37 cellular contexts compared by ENCODE assay signal in genomic region chr10:49656845-49657493, GRCh38. TPM values are rescaled to one million over a fixed set of nuclear protein-coding genes. Genes with fewer than 3 reads are reported as not detected.
"Had no signal": no experiment of that assay in that cellular context is flagged by ENCODE, and none has a peak within 500 bp of the region (broad histone marks: within the 10 kb centered on the region; RNA-seq: fewer than 3 reads in every experiment).

No MANE protein-coding gene starts in this region.

- FAIRE-seq: pancreas, TTC549 had no signal

- H3K9me3 ChIP-seq: colonic mucosa, pancreas, prostate gland, testis, transverse colon had no signal

- H3K27ac Mint-ChIP-seq: activated naive CD4-positive, alpha-beta T cell treated with anti-CD3 and anti-CD28 coated beads for 36 hours; activated naive CD8-positive, alpha-beta T cell treated with anti-CD3 and anti-CD28 coated beads for 36 hours had no signal

- H3K4me1 ChIP-seq: adrenal gland, body of pancreas, colonic mucosa, heart left ventricle, left lung, pancreas, prostate gland, testis, transverse colon had no signal

- H3K36me3 Mint-ChIP-seq: activated naive CD8-positive, alpha-beta T cell treated with anti-CD3 and anti-CD28 coated beads for 36 hours had no signal

- H3K36me3 ChIP-seq: adrenal gland, cardiac muscle cell, colonic mucosa, heart left ventricle, left lung, pancreas, prostate gland, transverse colon had no signal

- H3K27me3 ChIP-seq: adrenal gland, body of pancreas, colonic mucosa, pancreas, testis, transverse colon had no signal

- DNase-seq: activated CD4-positive, alpha-beta T cell treated with anti-CD3 and anti-CD28 coated beads for 4 hours; activated CD4-positive, alpha-beta T cell treated with anti-CD3 and anti-CD28 coated beads, Interleukin-2, amount 50 U/mL, for 4 hours; activated effector memory CD4-positive, alpha-beta T cell treated with anti-CD3 and anti-CD28 coated beads, Interleukin-2, amount 50 U/mL, for 16 hours; activated naive CD4-positive, alpha-beta T cell treated with anti-CD3 and anti-CD28 coated beads for 36 hours; activated naive CD8-positive, alpha-beta T cell treated with anti-CD3 and anti-CD28 coated beads for 36 hours; activated T-cell treated with anti-CD3 and anti-CD28 coated beads for 4 hours; adrenal gland; aorta; body of pancreas; cerebellar nuclear complex; colonic mucosa; dorsolateral prefrontal cortex; effector memory CD4-positive, alpha-beta T cell; foreskin fibroblast; heart left ventricle; hypothalamus; left lung; nucleus accumbens; retina; stimulated activated CD4-positive, alpha-beta T cell treated with anti-CD3 and anti-CD28 coated beads, Interleukin-12 subunit alpha, Interleukin-12 subunit beta, amount 100 ng/mL, for 4 hours; stimulated activated CD4-positive, alpha-beta T cell treated with anti-CD3 and anti-CD28 coated beads, Interleukin-4, amount 100 ng/mL, for 1 hour; stimulated activated naive CD8-positive, alpha-beta T cell treated with anti-CD3 and anti-CD28 coated beads, Interleukin-15, Interleukin-2, amounts not matched to agents 100 U/mL and 50 U/mL, for 24 hours; testis; transverse colon had no signal

- H3K4me1 Mint-ChIP-seq: activated naive CD8-positive, alpha-beta T cell treated with anti-CD3 and anti-CD28 coated beads for 36 hours; neural crest cell had no signal

- H3K27ac ChIP-seq: adrenal gland, body of pancreas, cardiac muscle cell, colonic mucosa, dorsolateral prefrontal cortex, heart left ventricle, left lung, pancreas, prostate gland, testis, transverse colon, VCaP had no signal

- H3K4me3 Mint-ChIP-seq: activated naive CD4-positive, alpha-beta T cell treated with anti-CD3 and anti-CD28 coated beads for 36 hours; activated naive CD8-positive, alpha-beta T cell treated with anti-CD3 and anti-CD28 coated beads for 36 hours; neural crest cell had no signal

- H3K4me3 ChIP-seq: adrenal gland, body of pancreas, cardiac muscle cell, colonic mucosa, dorsolateral prefrontal cortex, heart left ventricle, left lung, lung, pancreas, prostate gland, skin epidermis, testis, transverse colon had no signal

- ATAC-seq: body of pancreas; heart left ventricle; left lung; pancreas; sciatic nerve; stimulated activated naive CD8-positive, alpha-beta T cell treated with anti-CD3 and anti-CD28 coated beads, Interleukin-15, Interleukin-2, amounts not matched to agents 100 U/mL and 50 U/mL, for 24 hours had no signal

RNA-seq across cellular contexts. Expression of gene C10orf53, which starts 22.5 kb away (rescaled TPM):
- total RNA-seq: activated naive CD4-positive, alpha-beta T cell treated with anti-CD3 and anti-CD28 coated beads for 36 hours; activated naive CD8-positive, alpha-beta T cell treated with anti-CD3 and anti-CD28 coated beads for 36 hours; adrenal gland; aorta; body of pancreas; cardiac muscle cell; colonic mucosa; heart left ventricle; left lung; mucosa of gallbladder; neural crest cell; pancreas; sciatic nerve; T-helper 1 cell treated with Interleukin-12 subunit alpha and Interleukin-12 subunit beta and Interleukin-4 antibody, amounts not matched to agents 30 ng/mL and 1 ng/mL, for 36 hours; transverse colon; urinary bladder had no signal
- polyA plus RNA-seq: adrenal gland, aorta, cardiac muscle cell, esophagus, heart left ventricle, lung, pancreas, urinary bladder had no signal

RNA-seq across cellular contexts. Expression of gene CHAT, which starts 43.1 kb away (rescaled TPM):
- total RNA-seq: activated naive CD4-positive, alpha-beta T cell treated with anti-CD3 and anti-CD28 coated beads for 36 hours; activated naive CD8-positive, alpha-beta T cell treated with anti-CD3 and anti-CD28 coated beads for 36 hours; adrenal gland; aorta; cardiac muscle cell; dorsolateral prefrontal cortex; heart left ventricle; left lung; lung; sciatic nerve; T-helper 1 cell treated with Interleukin-12 subunit alpha and Interleukin-12 subunit beta and Interleukin-4 antibody, amounts not matched to agents 30 ng/mL and 1 ng/mL, for 36 hours; urinary bladder had no signal
- polyA plus RNA-seq: adrenal gland, aorta, cardiac muscle cell, esophagus, heart left ventricle, lung, pancreas had no signal

RNA-seq across cellular contexts. Expression of gene SLC18A3, which starts 46.9 kb away (rescaled TPM):
- total RNA-seq: activated naive CD4-positive, alpha-beta T cell treated with anti-CD3 and anti-CD28 coated beads for 36 hours; activated naive CD8-positive, alpha-beta T cell treated with anti-CD3 and anti-CD28 coated beads for 36 hours; aorta; body of pancreas; cardiac muscle cell; dorsolateral prefrontal cortex; heart left ventricle; left lung; lung; prostate gland; sciatic nerve; T-helper 1 cell treated with Interleukin-12 subunit alpha and Interleukin-12 subunit beta and Interleukin-4 antibody, amounts not matched to agents 30 ng/mL and 1 ng/mL, for 36 hours; testis had no signal
- polyA plus RNA-seq: aorta, cardiac muscle cell, esophagus, heart left ventricle, lung had no signal
